ENCODE assay signal across 8 cellular contexts in genomic region chr6:39228111-39228971, GRCh38. TPM values are rescaled to one million over a fixed set of nuclear protein-coding genes. Genes with fewer than 3 reads are reported as not detected.
DNase-seq lines count a peak whose midpoint lies in the region; ATAC-seq and TF ChIP-seq lines count a peak whose summit lies in the region.
"Had no signal": no experiment of that assay in that cellular context is flagged by ENCODE, and none has a peak within 500 bp of the region (broad histone marks: within the 10 kb centered on the region; RNA-seq: fewer than 3 reads in every experiment).

No MANE protein-coding gene starts in this region.

- H3K4me3 ChIP-seq in Panc1 (ENCODE audit: low read depth in 2 of 2, low read length in 2 of 2) (peak overlapping the region; percentile 49 to 51), subcutaneous abdominal adipose tissue (ENCODE audit: low read depth in 1 of 5, low read length in 5 of 5) (peak overlapping the region; percentile 59 to 68 (median 63))

- intact Hi-C loops in Panc1 (cut with micrococcal nuclease; ENCODE audit: unreplicated experiment) = no loop called here

- H3K9ac ChIP-seq in subcutaneous abdominal adipose tissue (ENCODE audit: low read length in 5 of 5) = peak overlapping the region in 2 of 5 donors; percentile 53 to 67
- H3K9ac ChIP-seq: KMS-11 had no signal

- no TSS peak for BruUV-seq in Panc1 (replicated peaks; lab: Mats Ljungman, UMichigan)

- H3K9me3 ChIP-seq in Panc1 (ENCODE audit: control insufficient read depth, insufficient read depth, low read depth, low read length) (no peaks in the 10 kb centered on the region), subcutaneous abdominal adipose tissue (ENCODE audit: control insufficient read depth in 5 of 5, low read length in 5 of 5) (no peaks in the 10 kb centered on the region)

- CTCF ChIA-PET in Panc1 (lab: Charles Lee) = no interaction called here

- H3K27me3 ChIP-seq in Panc1 (ENCODE audit: control insufficient read depth, insufficient read depth, low read length) (peaks cover 9% of the 10 kb centered on the region), subcutaneous abdominal adipose tissue (ENCODE audit: control insufficient read depth in 5 of 5, insufficient read depth in 4 of 5, low read length in 5 of 5) (peaks cover 0 to 19% (median 8%) of the 10 kb centered on the region in 5 donors)

- no peak for ATAC-seq in Panc1
- ATAC-seq in activated naive CD8-positive, alpha-beta T cell treated with anti-CD3 and anti-CD28 coated beads, Interleukin-2, amount 50 U/mL, for 24 hours = peak; percentile 22
- no peak for ATAC-seq in naive thymus-derived CD8-positive, alpha-beta T cell

- H3K36me3 ChIP-seq in Panc1 (ENCODE audit: control insufficient read depth, insufficient read depth, low read length) (no peaks in the 10 kb centered on the region; the same call in 1 of the 2 replicates), subcutaneous abdominal adipose tissue (ENCODE audit: control insufficient read depth in 5 of 5, insufficient read depth in 5 of 5, low read length in 5 of 5) (no peaks in the 10 kb centered on the region)

- DNase-seq in Panc1 (ENCODE audit: low read depth, low spot score) = no peak
- peak; percentile 64 for DNase-seq in activated naive CD8-positive, alpha-beta T cell treated with anti-CD3 and anti-CD28 coated beads, Interleukin-2, amount 50 U/mL, for 24 hours
- no peak for DNase-seq in naive thymus-derived CD8-positive, alpha-beta T cell
- no peak for DNase-seq in UCSD-AML1 (lab: John Stamatoyannopoulos, UW; ENCODE audit: unreplicated experiment)
- no peak for DNase-seq in NCI-H748 (lab: John Stamatoyannopoulos, UW; ENCODE audit: unreplicated experiment)
- DNase-seq in glomerular visceral epithelial cell (ENCODE audit: extremely low spot score) = no peak

- POLR2A ChIA-PET in Panc1 (lab: Charles Lee) = no interaction called here
- POLR2A ChIA-PET in naive thymus-derived CD8-positive, alpha-beta T cell (lab: Charles Lee) = no interaction called here

- H3K27ac ChIP-seq in Panc1 (ENCODE audit: low read length) (no peak overlapping the region), subcutaneous abdominal adipose tissue (ENCODE audit: low read depth, low read length) (no peak overlapping the region)
- H3K27ac ChIP-seq: KMS-11 had no signal

- in situ Hi-C loops in Panc1 (cut with HindIII; ENCODE audit: low pct_unique_long_range_greater_than_20kb, low sequenced_read_pairs) = no loop called here

- H3K27ac Mint-ChIP-seq in activated naive CD8-positive, alpha-beta T cell treated with anti-CD3 and anti-CD28 coated beads, Interleukin-2, amount 50 U/mL, for 24 hours = peak overlapping the region; percentile 70
- H3K27ac Mint-ChIP-seq in naive thymus-derived CD8-positive, alpha-beta T cell = no peak overlapping the region

- H3K4me3 Mint-ChIP-seq in activated naive CD8-positive, alpha-beta T cell treated with anti-CD3 and anti-CD28 coated beads, Interleukin-2, amount 50 U/mL, for 24 hours = peak overlapping the region; percentile 83
- H3K4me3 Mint-ChIP-seq in naive thymus-derived CD8-positive, alpha-beta T cell = peak overlapping the region; percentile 42 to 82 (median 76)

- peaks cover 46% of the 10 kb centered on the region for H3K4me1 Mint-ChIP-seq in activated naive CD8-positive, alpha-beta T cell treated with anti-CD3 and anti-CD28 coated beads, Interleukin-2, amount 50 U/mL, for 24 hours
- peaks cover 18 to 50% (median 35%) of the 10 kb centered on the region in 4 donors for H3K4me1 Mint-ChIP-seq in naive thymus-derived CD8-positive, alpha-beta T cell

- no peaks in the 10 kb centered on the region for H3K9me3 Mint-ChIP-seq in activated naive CD8-positive, alpha-beta T cell treated with anti-CD3 and anti-CD28 coated beads, Interleukin-2, amount 50 U/mL, for 24 hours
- H3K9me3 Mint-ChIP-seq in naive thymus-derived CD8-positive, alpha-beta T cell = no peaks in the 10 kb centered on the region

- TF ChIP-seq CTCF in Panc1 (IDR thresholded peaks at IDR 0.05) = no peak

- H3K27me3 Mint-ChIP-seq in activated naive CD8-positive, alpha-beta T cell treated with anti-CD3 and anti-CD28 coated beads, Interleukin-2, amount 50 U/mL, for 24 hours = peaks cover 3% of the 10 kb centered on the region
- H3K27me3 Mint-ChIP-seq in naive thymus-derived CD8-positive, alpha-beta T cell = peaks cover 0 to 9% (median 3%) of the 10 kb centered on the region in 5 donors

- H3K36me3 Mint-ChIP-seq in activated naive CD8-positive, alpha-beta T cell treated with anti-CD3 and anti-CD28 coated beads, Interleukin-2, amount 50 U/mL, for 24 hours (ENCODE audit: low read depth) = peaks cover 35% of the 10 kb centered on the region
- H3K36me3 Mint-ChIP-seq in naive thymus-derived CD8-positive, alpha-beta T cell = no peaks in the 10 kb centered on the region

- H3K4me1 ChIP-seq in Panc1 (ENCODE audit: control insufficient read depth, insufficient read depth, low read length) (peaks cover 3% of the 10 kb centered on the region; the same call in 1 of the 2 replicates), subcutaneous abdominal adipose tissue (ENCODE audit: control insufficient read depth in 5 of 5, insufficient read depth in 5 of 5, low read length in 5 of 5) (peaks cover 4 to 38% (median 33%) of the 10 kb centered on the region in 5 donors)

RNA-seq across cellular contexts. Expression of gene KCNK5, which starts 0.9 kb away (rescaled TPM):
- 0.77 TPM for total RNA-seq in Panc1 (2021; ENCODE audit: unreplicated experiment)
- 0.19 TPM for polyA plus RNA-seq in Panc1 (2012; ENCODE audit: insufficient read length)
- total RNA-seq in naive thymus-derived CD8-positive, alpha-beta T cell = under 1 TPM; 0.11 to 0.16 TPM
- polyA plus RNA-seq in naive thymus-derived CD8-positive, alpha-beta T cell = not detected
